1 cellular context compared by ENCODE assay signal in the genomic region with DNA sequence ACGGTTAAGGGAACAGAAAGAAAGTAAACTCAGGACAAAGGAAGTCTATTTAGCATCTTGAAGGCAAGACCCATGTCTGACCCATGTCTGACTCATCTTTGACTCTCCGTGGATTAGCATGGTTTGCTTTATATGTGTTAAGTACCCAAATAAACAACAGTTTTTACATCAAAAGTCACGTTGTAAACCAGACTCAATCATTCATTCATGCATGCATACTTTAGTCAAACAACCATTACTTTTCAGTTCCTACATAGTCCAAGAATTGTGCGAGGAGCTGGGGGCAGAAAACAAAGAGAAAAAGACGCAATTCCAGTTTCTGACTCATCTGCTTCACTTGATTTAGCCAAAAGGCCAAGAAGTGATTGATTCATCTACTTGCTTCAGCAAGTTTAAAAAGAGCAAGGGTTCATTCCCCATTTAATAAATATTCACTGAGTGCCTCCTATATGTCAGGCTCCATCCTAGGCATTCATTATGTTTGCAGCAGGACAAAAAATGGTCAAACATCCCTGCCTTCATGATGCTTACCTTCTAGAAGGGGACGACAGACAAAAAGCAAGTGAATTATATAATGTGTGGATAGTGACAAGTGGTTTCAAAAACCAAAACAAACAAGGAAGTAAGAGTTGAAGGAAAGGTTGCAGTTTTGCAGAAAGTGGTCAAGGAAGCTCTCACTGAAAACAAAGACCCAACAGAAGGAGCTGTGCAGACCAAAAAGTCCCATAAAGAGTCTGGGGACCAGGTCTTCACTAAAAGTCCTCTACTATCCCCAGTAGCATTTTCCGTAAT.
TF ChIP-seq lines count a peak whose summit lies in the region.

No MANE protein-coding gene starts in this region.

TF ChIP-seq in GM12878, 131 proteins besides CTCF, POLR2A, EP300 and RAD21 (continued from another document and continues in another):
- TF ChIP-seq, protein P1, sequence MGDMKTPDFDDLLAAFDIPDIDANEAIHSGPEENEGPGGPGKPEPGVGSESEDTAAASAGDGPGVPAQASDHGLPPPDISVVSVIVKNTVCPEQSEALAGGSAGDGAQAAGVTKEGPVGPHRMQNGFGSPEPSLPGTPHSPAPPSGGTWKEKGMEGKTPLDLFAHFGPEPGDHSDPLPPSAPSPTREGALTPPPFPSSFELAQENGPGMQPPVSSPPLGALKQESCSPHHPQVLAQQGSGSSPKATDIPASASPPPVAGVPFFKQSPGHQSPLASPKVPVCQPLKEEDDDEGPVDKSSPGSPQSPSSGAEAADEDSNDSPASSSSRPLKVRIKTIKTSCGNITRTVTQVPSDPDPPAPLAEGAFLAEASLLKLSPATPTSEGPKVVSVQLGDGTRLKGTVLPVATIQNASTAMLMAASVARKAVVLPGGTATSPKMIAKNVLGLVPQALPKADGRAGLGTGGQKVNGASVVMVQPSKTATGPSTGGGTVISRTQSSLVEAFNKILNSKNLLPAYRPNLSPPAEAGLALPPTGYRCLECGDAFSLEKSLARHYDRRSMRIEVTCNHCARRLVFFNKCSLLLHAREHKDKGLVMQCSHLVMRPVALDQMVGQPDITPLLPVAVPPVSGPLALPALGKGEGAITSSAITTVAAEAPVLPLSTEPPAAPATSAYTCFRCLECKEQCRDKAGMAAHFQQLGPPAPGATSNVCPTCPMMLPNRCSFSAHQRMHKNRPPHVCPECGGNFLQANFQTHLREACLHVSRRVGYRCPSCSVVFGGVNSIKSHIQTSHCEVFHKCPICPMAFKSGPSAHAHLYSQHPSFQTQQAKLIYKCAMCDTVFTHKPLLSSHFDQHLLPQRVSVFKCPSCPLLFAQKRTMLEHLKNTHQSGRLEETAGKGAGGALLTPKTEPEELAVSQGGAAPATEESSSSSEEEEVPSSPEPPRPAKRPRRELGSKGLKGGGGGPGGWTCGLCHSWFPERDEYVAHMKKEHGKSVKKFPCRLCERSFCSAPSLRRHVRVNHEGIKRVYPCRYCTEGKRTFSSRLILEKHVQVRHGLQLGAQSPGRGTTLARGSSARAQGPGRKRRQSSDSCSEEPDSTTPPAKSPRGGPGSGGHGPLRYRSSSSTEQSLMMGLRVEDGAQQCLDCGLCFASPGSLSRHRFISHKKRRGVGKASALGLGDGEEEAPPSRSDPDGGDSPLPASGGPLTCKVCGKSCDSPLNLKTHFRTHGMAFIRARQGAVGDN (IDR thresholded peaks at IDR 0.05), result no peak
- TF ChIP-seq YBX1 (IDR thresholded peaks at IDR 0.05) (no peak), KDM1A (IDR thresholded peaks at IDR 0.05; ENCODE audit: borderline replicate concordance) (no peak), MYB (IDR thresholded peaks at IDR 0.05; ENCODE audit: borderline replicate concordance, low read depth, low read length) (no peak), ZNF622 (IDR thresholded peaks at IDR 0.05) (no peak), LARP7 (IDR thresholded peaks at IDR 0.05) (no peak), CHD4 (IDR thresholded peaks at IDR 0.05) (no peak), SP1 (IDR thresholded peaks at IDR 0.05; ENCODE audit: low read depth, low read length) (no peak), IRF4 (IDR thresholded peaks at IDR 0.05; ENCODE audit: low read depth, low read length) (0 out of 2 replicates have a peak, but pooled peaks have one; percentile 10), HDAC6 (IDR thresholded peaks at IDR 0.05; ENCODE audit: unreplicated experiment) (no peak), ZBED1 (IDR thresholded peaks at IDR 0.05; ENCODE audit: borderline replicate concordance) (0 out of 2 replicates have a peak, but pooled peaks have one; percentile 65), RELA (IDR thresholded peaks at IDR 0.05; ENCODE audit: borderline replicate concordance, partially characterized antibody) (no peak), SMAD5 (IDR thresholded peaks at IDR 0.05; ENCODE audit: low read depth) (no peak), GABPA (IDR thresholded peaks at IDR 0.05; ENCODE audit: low read depth) (peak; percentile 27; the same call in 1 of the 2 replicates), BMI1 (IDR thresholded peaks at IDR 0.05; ENCODE audit: borderline replicate concordance) (no peak), PAX5 (IDR thresholded peaks at IDR 0.05; ENCODE audit: borderline replicate concordance, low read depth, low read length) (no peak; the same call in 1 of the 2 replicates), BHLHE40 (IDR thresholded peaks at IDR 0.05; ENCODE audit: borderline replicate concordance in 1 of 2, low read depth in 2 of 2, low read length in 1 of 2) (peak; percentile 49 to 78; a peak in 3 of 4 replicates), SMAD1 (IDR thresholded peaks at IDR 0.05; ENCODE audit: low read depth, partially characterized antibody) (no peak), BACH1 (IDR thresholded peaks at IDR 0.05; ENCODE audit: borderline replicate concordance) (no peak), NFXL1 (IDR thresholded peaks at IDR 0.05; ENCODE audit: borderline replicate concordance) (no peak), RFX5 (IDR thresholded peaks at IDR 0.05; ENCODE audit: low read depth, low read length) (no peak), TCF7 (IDR thresholded peaks at IDR 0.05; ENCODE audit: borderline replicate concordance) (no peak), POLR2AphosphoS5 (IDR thresholded peaks at IDR 0.05; ENCODE audit: low read length) (no peak), ZZZ3 (IDR thresholded peaks at IDR 0.05; ENCODE audit: control insufficient read depth, insufficient read length, low read depth) (no peak), ASH2L (IDR thresholded peaks at IDR 0.05; ENCODE audit: borderline replicate concordance, low read depth) (no peak), NFYA (IDR thresholded peaks at IDR 0.05; ENCODE audit: borderline replicate concordance, low read depth, low read length) (no peak), TBL1XR1 (IDR thresholded peaks at IDR 0.05; ENCODE audit: low read depth, low read length) (peak; percentile 38; the same call in 1 of the 2 replicates), EZH2 (IDR thresholded peaks at IDR 0.05; ENCODE audit: borderline replicate concordance, control insufficient read depth, low read depth, low read length) (no peak)
- TF ChIP-seq, protein P2, sequence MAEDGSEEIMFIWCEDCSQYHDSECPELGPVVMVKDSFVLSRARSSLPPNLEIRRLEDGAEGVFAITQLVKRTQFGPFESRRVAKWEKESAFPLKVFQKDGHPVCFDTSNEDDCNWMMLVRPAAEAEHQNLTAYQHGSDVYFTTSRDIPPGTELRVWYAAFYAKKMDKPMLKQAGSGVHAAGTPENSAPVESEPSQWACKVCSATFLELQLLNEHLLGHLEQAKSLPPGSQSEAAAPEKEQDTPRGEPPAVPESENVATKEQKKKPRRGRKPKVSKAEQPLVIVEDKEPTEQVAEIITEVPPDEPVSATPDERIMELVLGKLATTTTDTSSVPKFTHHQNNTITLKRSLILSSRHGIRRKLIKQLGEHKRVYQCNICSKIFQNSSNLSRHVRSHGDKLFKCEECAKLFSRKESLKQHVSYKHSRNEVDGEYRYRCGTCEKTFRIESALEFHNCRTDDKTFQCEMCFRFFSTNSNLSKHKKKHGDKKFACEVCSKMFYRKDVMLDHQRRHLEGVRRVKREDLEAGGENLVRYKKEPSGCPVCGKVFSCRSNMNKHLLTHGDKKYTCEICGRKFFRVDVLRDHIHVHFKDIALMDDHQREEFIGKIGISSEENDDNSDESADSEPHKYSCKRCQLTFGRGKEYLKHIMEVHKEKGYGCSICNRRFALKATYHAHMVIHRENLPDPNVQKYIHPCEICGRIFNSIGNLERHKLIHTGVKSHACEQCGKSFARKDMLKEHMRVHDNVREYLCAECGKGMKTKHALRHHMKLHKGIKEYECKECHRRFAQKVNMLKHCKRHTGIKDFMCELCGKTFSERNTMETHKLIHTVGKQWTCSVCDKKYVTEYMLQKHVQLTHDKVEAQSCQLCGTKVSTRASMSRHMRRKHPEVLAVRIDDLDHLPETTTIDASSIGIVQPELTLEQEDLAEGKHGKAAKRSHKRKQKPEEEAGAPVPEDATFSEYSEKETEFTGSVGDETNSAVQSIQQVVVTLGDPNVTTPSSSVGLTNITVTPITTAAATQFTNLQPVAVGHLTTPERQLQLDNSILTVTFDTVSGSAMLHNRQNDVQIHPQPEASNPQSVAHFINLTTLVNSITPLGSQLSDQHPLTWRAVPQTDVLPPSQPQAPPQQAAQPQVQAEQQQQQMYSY (CRISPR knock-in tag; IDR thresholded peaks at IDR 0.05), result no peak
- TF ChIP-seq, protein P3, sequence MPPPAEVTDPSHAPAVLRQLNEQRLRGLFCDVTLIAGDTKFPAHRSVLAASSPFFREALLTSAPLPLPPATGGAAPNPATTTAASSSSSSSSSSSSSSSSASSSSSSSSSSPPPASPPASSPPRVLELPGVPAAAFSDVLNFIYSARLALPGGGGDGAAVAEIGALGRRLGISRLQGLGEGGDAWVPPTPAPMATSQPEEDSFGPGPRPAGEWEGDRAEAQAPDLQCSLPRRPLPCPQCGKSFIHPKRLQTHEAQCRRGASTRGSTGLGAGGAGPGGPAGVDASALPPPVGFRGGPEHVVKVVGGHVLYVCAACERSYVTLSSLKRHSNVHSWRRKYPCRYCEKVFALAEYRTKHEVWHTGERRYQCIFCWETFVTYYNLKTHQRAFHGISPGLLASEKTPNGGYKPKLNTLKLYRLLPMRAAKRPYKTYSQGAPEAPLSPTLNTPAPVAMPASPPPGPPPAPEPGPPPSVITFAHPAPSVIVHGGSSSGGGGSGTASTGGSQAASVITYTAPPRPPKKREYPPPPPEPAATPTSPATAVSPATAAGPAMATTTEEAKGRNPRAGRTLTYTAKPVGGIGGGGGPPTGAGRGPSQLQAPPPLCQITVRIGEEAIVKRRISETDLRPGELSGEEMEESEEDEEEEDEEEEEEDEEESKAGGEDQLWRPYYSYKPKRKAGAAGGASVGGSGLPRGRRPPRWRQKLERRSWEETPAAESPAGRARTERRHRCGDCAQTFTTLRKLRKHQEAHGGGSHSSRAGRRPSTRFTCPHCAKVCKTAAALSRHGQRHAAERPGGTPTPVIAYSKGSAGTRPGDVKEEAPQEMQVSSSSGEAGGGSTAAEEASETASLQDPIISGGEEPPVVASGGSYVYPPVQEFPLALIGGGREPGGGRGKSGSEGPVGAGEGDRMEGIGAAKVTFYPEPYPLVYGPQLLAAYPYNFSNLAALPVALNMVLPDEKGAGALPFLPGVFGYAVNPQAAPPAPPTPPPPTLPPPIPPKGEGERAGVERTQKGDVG (CRISPR knock-in tag; IDR thresholded peaks at IDR 0.05), result no peak
- TF ChIP-seq, protein P4, sequence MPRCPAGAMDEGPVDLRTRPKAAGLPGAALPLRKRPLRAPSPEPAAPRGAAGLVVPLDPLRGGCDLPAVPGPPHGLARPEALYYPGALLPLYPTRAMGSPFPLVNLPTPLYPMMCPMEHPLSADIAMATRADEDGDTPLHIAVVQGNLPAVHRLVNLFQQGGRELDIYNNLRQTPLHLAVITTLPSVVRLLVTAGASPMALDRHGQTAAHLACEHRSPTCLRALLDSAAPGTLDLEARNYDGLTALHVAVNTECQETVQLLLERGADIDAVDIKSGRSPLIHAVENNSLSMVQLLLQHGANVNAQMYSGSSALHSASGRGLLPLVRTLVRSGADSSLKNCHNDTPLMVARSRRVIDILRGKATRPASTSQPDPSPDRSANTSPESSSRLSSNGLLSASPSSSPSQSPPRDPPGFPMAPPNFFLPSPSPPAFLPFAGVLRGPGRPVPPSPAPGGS (IDR thresholded peaks at IDR 0.05; ENCODE audit: borderline replicate concordance, insufficient read depth, low read depth, low read length, poor library complexity, severe bottlenecking), result peak; percentile 76
- TF ChIP-seq, protein P5, sequence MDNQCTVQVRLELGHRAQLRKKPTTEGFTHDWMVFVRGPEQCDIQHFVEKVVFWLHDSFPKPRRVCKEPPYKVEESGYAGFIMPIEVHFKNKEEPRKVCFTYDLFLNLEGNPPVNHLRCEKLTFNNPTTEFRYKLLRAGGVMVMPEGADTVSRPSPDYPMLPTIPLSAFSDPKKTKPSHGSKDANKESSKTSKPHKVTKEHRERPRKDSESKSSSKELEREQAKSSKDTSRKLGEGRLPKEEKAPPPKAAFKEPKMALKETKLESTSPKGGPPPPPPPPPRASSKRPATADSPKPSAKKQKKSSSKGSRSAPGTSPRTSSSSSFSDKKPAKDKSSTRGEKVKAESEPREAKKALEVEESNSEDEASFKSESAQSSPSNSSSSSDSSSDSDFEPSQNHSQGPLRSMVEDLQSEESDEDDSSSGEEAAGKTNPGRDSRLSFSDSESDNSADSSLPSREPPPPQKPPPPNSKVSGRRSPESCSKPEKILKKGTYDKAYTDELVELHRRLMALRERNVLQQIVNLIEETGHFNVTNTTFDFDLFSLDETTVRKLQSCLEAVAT (IDR thresholded peaks at IDR 0.05), result no peak
- TF ChIP-seq, protein P6, sequence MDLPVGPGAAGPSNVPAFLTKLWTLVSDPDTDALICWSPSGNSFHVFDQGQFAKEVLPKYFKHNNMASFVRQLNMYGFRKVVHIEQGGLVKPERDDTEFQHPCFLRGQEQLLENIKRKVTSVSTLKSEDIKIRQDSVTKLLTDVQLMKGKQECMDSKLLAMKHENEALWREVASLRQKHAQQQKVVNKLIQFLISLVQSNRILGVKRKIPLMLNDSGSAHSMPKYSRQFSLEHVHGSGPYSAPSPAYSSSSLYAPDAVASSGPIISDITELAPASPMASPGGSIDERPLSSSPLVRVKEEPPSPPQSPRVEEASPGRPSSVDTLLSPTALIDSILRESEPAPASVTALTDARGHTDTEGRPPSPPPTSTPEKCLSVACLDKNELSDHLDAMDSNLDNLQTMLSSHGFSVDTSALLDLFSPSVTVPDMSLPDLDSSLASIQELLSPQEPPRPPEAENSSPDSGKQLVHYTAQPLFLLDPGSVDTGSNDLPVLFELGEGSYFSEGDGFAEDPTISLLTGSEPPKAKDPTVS (IDR thresholded peaks at IDR 0.05; ENCODE audit: low read depth, low read length), result no peak
- TF ChIP-seq, protein P7, sequence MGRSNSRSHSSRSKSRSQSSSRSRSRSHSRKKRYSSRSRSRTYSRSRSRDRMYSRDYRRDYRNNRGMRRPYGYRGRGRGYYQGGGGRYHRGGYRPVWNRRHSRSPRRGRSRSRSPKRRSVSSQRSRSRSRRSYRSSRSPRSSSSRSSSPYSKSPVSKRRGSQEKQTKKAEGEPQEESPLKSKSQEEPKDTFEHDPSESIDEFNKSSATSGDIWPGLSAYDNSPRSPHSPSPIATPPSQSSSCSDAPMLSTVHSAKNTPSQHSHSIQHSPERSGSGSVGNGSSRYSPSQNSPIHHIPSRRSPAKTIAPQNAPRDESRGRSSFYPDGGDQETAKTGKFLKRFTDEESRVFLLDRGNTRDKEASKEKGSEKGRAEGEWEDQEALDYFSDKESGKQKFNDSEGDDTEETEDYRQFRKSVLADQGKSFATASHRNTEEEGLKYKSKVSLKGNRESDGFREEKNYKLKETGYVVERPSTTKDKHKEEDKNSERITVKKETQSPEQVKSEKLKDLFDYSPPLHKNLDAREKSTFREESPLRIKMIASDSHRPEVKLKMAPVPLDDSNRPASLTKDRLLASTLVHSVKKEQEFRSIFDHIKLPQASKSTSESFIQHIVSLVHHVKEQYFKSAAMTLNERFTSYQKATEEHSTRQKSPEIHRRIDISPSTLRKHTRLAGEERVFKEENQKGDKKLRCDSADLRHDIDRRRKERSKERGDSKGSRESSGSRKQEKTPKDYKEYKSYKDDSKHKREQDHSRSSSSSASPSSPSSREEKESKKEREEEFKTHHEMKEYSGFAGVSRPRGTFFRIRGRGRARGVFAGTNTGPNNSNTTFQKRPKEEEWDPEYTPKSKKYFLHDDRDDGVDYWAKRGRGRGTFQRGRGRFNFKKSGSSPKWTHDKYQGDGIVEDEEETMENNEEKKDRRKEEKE (IDR thresholded peaks at IDR 0.05), result no peak
